25 cellular contexts compared by ENCODE assay signal in genomic region chr17:82356028-82356427, GRCh38. TPM values are rescaled to one million over a fixed set of nuclear protein-coding genes. Genes with fewer than 3 reads are reported as not detected.
DNase-seq lines count a peak whose midpoint lies in the region; ATAC-seq and TF ChIP-seq lines count a peak whose summit lies in the region.
"Had no signal": no experiment of that assay in that cellular context is flagged by ENCODE, and none has a peak within 500 bp of the region (broad histone marks: within the 10 kb centered on the region; RNA-seq: fewer than 3 reads in every experiment).

No MANE protein-coding gene starts in this region.

- ATAC-seq in foreskin keratinocyte (peak; percentile 58), omental fat pad (ENCODE audit: low FRiP score) (peak; percentile 31), GM19023 (IDR thresholded peaks at IDR 0.05; ENCODE audit: unreplicated experiment) (no peak), GM18511 (IDR thresholded peaks at IDR 0.05; ENCODE audit: unreplicated experiment) (no peak)
- ATAC-seq: stimulated activated memory B cell treated with anti-CD40 and anti-IgM and Interleukin-4, amounts not matched to agents 10 μg/mL and 1 μg/mL and 100 μg/mL, for 72 hours had no signal

- TF ChIP-seq CTCF in foreskin keratinocyte (conservative IDR thresholded peaks at IDR 0.05) = no peak
- TF ChIP-seq CTCF in omental fat pad (IDR thresholded peaks at IDR 0.05) = no peak

- no peak overlapping the region for H3K27ac ChIP-seq in foreskin keratinocyte
- H3K27ac ChIP-seq: cardiac muscle cell, ovary had no signal

- peaks cover 19% of the 10 kb centered on the region for H3K27me3 ChIP-seq in foreskin keratinocyte
- H3K27me3 ChIP-seq: cardiac muscle cell, ovary had no signal

- DNase-seq in HK-2 (ENCODE audit: unreplicated experiment) (peak; percentile 65), amniotic epithelial cell (ENCODE audit: low read depth) (peak; percentile 56), foreskin keratinocyte (peak; percentile 71 to 83), omental fat pad (ENCODE audit: low spot score) (no peak), OCI-M2 (lab: John Stamatoyannopoulos, UW; ENCODE audit: unreplicated experiment) (no peak), HuH-7 (ENCODE audit: low spot score) (no peak)
- DNase-seq: activated CD4-positive, alpha-beta T cell treated with anti-CD3 and anti-CD28 coated beads, Interleukin-2, amount 10 ng/mL, durations not matched to agents 7 days and 5 days; activated T-cell treated with anti-CD3 and anti-CD28 coated beads, Interleukin-2, amount 50 U/mL, for 1 hour; effector memory CD4-positive, alpha-beta T cell; NCI-H1092 treated with DMSO at 0.1 percent for 48 hours; NCI-H2171; SIG-M5; T1000 had no signal

- H3K4me1 ChIP-seq in foreskin keratinocyte = peaks cover 3% of the 10 kb centered on the region

RNA-seq across cellular contexts. Expression of gene TEX19, which starts 3.0 kb away (rescaled TPM):
- 0.07 TPM in 1 of 2 replicates, not detected in the other for total RNA-seq in foreskin keratinocyte
- 0.02 TPM in 1 of 2 replicates, not detected in the other for polyA plus RNA-seq in foreskin keratinocyte
- not detected for total RNA-seq in omental fat pad
- total RNA-seq: frontal cortex, mucosa of descending colon, ovary, smooth muscle cell, ureter had no signal
- polyA plus RNA-seq: cardiac muscle cell, ovary, smooth muscle cell had no signal

RNA-seq across cellular contexts. Expression of gene UTS2R, which starts 15.5 kb away (rescaled TPM):
- total RNA-seq in foreskin keratinocyte = not detected in 2 replicates
- polyA plus RNA-seq in foreskin keratinocyte = not detected in 2 replicates
- not detected for total RNA-seq in omental fat pad
- total RNA-seq: activated CD4-positive, alpha-beta T cell treated with anti-CD3 and anti-CD28 coated beads, Interleukin-2, amount 10 ng/mL, durations not matched to agents 7 days and 5 days; frontal cortex; G401; H4; mucosa of descending colon; ovary; smooth muscle cell; ureter had no signal
- polyA plus RNA-seq: IgD-negative memory B cell, ovary, smooth muscle cell had no signal

RNA-seq across cellular contexts. Expression of gene SECTM1, which starts 22.5 kb away (rescaled TPM):
- total RNA-seq in foreskin keratinocyte = 5.0 and 6.6 TPM in 2 replicates
- 8.2 and 9.5 TPM in 2 replicates for polyA plus RNA-seq in foreskin keratinocyte
- 10 to 100 TPM; 19.8 to 35.5 (median 30.7) TPM for total RNA-seq in omental fat pad
- total RNA-seq: cardiac muscle cell, smooth muscle cell had no signal
- polyA plus RNA-seq: cardiac muscle cell had no signal

RNA-seq across cellular contexts. Expression of gene CD7, which starts 38.6 kb away (rescaled TPM):
- total RNA-seq in foreskin keratinocyte (not detected in 2 replicates), omental fat pad (1 to 10 TPM; 1.6 to 8.4 (median 4.2) TPM)
- polyA plus RNA-seq in foreskin keratinocyte = not detected in 2 replicates
- total RNA-seq: cardiac muscle cell, frontal cortex, smooth muscle cell had no signal

Comparison
In these comparisons a context has a peak if more than half of its experiments do, and no peak if none do; other contexts are left out.
1. DNase-seq: peak in HK-2 (single experiment), amniotic epithelial cell (single experiment) and foreskin keratinocyte (2 of 2); none in omental fat pad (single experiment), OCI-M2 (single experiment) and HuH-7 (single experiment).
2. ATAC-seq: peak in foreskin keratinocyte (single experiment) and omental fat pad (single experiment); none in GM19023 (single experiment) and GM18511 (single experiment).